In genomic region chr5:175894251-175894650, GRCh38 we compare ENCODE assay signal across 20 cellular contexts. TPM values are rescaled to one million over a fixed set of nuclear protein-coding genes. Genes with fewer than 3 reads are reported as not detected.
"Had no signal": no experiment of that assay in that cellular context is flagged by ENCODE, and none has a peak within 500 bp of the region (broad histone marks: within the 10 kb centered on the region; RNA-seq: fewer than 3 reads in every experiment).

No MANE protein-coding gene starts in this region.

- H3K27me3 ChIP-seq: hepatocyte, transverse colon, vagina had no signal

- H3K27ac ChIP-seq: hepatocyte, transverse colon, vagina had no signal

- H3K36me3 Mint-ChIP-seq: activated CD4-positive, alpha-beta memory T cell treated with anti-CD3 and anti-CD28 coated beads for 36 hours; activated naive CD8-positive, alpha-beta T cell treated with anti-CD3 and anti-CD28 coated beads for 36 hours had no signal

- H3K4me2 ChIP-seq: hepatocyte had no signal

- H3K36me3 ChIP-seq: transverse colon, vagina had no signal

- DNase-seq: activated CD4-positive, alpha-beta memory T cell treated with anti-CD3 and anti-CD28 coated beads for 36 hours; activated CD4-positive, alpha-beta T cell treated with anti-CD3 and anti-CD28 coated beads for 4 hours; activated naive CD4-positive, alpha-beta T cell; activated naive CD8-positive, alpha-beta T cell treated with anti-CD3 and anti-CD28 coated beads for 36 hours; amniotic stem cell; dermis blood vessel endothelial cell; foreskin fibroblast; left cardiac atrium; mesendoderm; nephron progenitor cell; transverse colon had no signal

- H3K4me3 ChIP-seq: hepatocyte, skin epidermis, transverse colon, vagina had no signal

- H3K9me3 ChIP-seq: transverse colon, vagina had no signal

- H3K4me3 Mint-ChIP-seq: activated CD4-positive, alpha-beta memory T cell treated with anti-CD3 and anti-CD28 coated beads for 36 hours; activated naive CD8-positive, alpha-beta T cell treated with anti-CD3 and anti-CD28 coated beads for 36 hours; nephron progenitor cell; stimulated activated naive CD8-positive, alpha-beta T cell treated with anti-CD3 and anti-CD28 coated beads, Interleukin-15, Interleukin-2, amounts not matched to agents 100 ng/mL and 50 ng/mL, for 24 hours; T-helper 1 cell treated with Interleukin-12 subunit alpha and Interleukin-12 subunit beta and Interleukin-4 antibody, amounts not matched to agents 30 μg/mL and 1 μg/mL, for 36 hours had no signal

- H3K27me3 Mint-ChIP-seq: activated CD4-positive, alpha-beta memory T cell treated with anti-CD3 and anti-CD28 coated beads for 36 hours; progenitor cell of endocrine pancreas had no signal

- H2AFZ ChIP-seq: hepatocyte had no signal

- H3K4me1 ChIP-seq: transverse colon, vagina had no signal

- H3K9me3 Mint-ChIP-seq: activated CD4-positive, alpha-beta memory T cell treated with anti-CD3 and anti-CD28 coated beads for 36 hours; activated naive CD8-positive, alpha-beta T cell treated with anti-CD3 and anti-CD28 coated beads for 36 hours; nephron progenitor cell; stimulated activated naive CD8-positive, alpha-beta T cell treated with anti-CD3 and anti-CD28 coated beads, Interleukin-15, Interleukin-2, amounts not matched to agents 100 ng/mL and 50 ng/mL, for 24 hours; T-helper 1 cell treated with Interleukin-12 subunit alpha and Interleukin-12 subunit beta and Interleukin-4 antibody, amounts not matched to agents 30 μg/mL and 1 μg/mL, for 36 hours had no signal

- H3K27ac Mint-ChIP-seq: activated CD4-positive, alpha-beta memory T cell treated with anti-CD3 and anti-CD28 coated beads for 36 hours; activated naive CD8-positive, alpha-beta T cell treated with anti-CD3 and anti-CD28 coated beads for 36 hours; nephron progenitor cell; stimulated activated naive CD8-positive, alpha-beta T cell treated with anti-CD3 and anti-CD28 coated beads, Interleukin-15, Interleukin-2, amounts not matched to agents 100 ng/mL and 50 ng/mL, for 24 hours; T-helper 1 cell treated with Interleukin-12 subunit alpha and Interleukin-12 subunit beta and Interleukin-4 antibody, amounts not matched to agents 30 μg/mL and 1 μg/mL, for 36 hours had no signal

RNA-seq across cellular contexts. Expression of gene CPLX2, which starts 22.9 kb away (rescaled TPM):
- total RNA-seq: activated CD4-positive, alpha-beta memory T cell treated with anti-CD3 and anti-CD28 coated beads for 36 hours; activated naive CD8-positive, alpha-beta T cell treated with anti-CD3 and anti-CD28 coated beads for 36 hours; dermis blood vessel endothelial cell; glomerular endothelial cell; left cardiac atrium; lower leg skin; omental fat pad had no signal
